8 cellular contexts compared by ENCODE assay signal in the genomic region with DNA sequence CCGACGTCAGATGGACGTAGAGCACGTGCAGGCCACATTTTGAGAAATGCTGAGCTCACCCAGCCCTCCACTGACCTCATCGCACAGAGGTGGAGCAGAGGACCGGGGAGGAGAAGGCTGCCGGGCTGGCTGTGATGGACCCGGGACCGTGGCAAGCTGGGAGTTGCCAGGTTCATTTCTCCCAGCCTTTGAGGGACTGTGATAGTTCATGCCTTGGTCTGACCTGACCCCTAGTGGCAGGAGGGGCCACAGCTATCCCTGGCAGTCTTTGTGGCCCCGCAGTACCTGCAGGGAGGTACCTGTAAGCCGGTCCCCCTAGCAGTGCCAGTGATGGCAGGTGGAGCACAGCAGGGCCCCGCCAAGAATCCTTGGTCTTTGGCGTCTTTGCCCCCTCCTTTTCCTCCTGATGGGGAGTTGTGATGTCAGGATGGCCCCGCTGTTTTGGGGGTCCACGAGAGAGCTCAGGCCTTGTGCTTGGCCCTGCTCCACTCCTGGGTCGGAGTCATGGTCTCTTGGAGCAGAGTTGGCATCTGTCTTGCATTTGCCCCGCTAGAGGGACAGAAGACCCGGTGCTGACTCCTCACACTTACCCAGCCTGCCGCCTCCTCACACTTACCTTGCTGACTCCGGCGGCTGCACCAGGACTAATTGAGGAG. TPM values are rescaled to one million over a fixed set of nuclear protein-coding genes. Genes with fewer than 3 reads are reported as not detected.
DNase-seq lines count a peak whose midpoint lies in the region; ATAC-seq and TF ChIP-seq lines count a peak whose summit lies in the region.

No MANE protein-coding gene starts in this region.

- no peak overlapping the region for H3K4me2 ChIP-seq in trophoblast cell (ENCODE audit: low read length)

- H4K8ac ChIP-seq in trophoblast cell (ENCODE audit: low read depth, low read length): no peak overlapping the region

- TF ChIP-seq CTCF in HFFc6 (IDR thresholded peaks at IDR 0.05): peak; percentile 80
- TF ChIP-seq CTCF in vagina (IDR thresholded peaks at IDR 0.05): peak; percentile 62 to 83 (median 79)

- no peak overlapping the region for H3K4me3 ChIP-seq in CD4-positive, alpha-beta memory T cell (ENCODE audit: low read length in 2 of 2)
- H3K4me3 ChIP-seq in trophoblast cell (ENCODE audit: low read depth, low read length): no peak overlapping the region
- no peak overlapping the region for H3K4me3 ChIP-seq in vagina

- intact Hi-C loops in CD4-positive, alpha-beta memory T cell (cut with micrococcal nuclease): loop anchor here (1.0 kb wide), 3 partner anchors 165 to 227 kb away; no protein-coding TSS in a partner anchor
- intact Hi-C loops in vagina (cut with DNase I): loop anchor here (1.0 to 5.0 kb wide), 2 partner anchors 166 to 185 kb away; no protein-coding TSS in a partner anchor

- no peak overlapping the region for H3K4me3 Mint-ChIP-seq in CD4-positive, alpha-beta memory T cell
- H3K4me3 Mint-ChIP-seq in HFFc6: no peak overlapping the region

- no peak for ATAC-seq in GM21390 (IDR thresholded peaks at IDR 0.05; ENCODE audit: unreplicated experiment)

- peak overlapping the region in 3 of 7 donors; percentile 10 to 29 (median 29) for H3K27ac Mint-ChIP-seq in CD4-positive, alpha-beta memory T cell
- H3K27ac Mint-ChIP-seq in HFFc6: no peak overlapping the region

- H3K18ac ChIP-seq in trophoblast cell (ENCODE audit: low read length): no peak overlapping the region

- no CpG with 5 or more reads among the region's 21 CpGs for WGBS in trophoblast cell (ENCODE audit: extremely low coverage, insufficient coverage, insufficient read length)

- no peaks in the 10 kb centered on the region for H3K79me1 ChIP-seq in trophoblast cell (ENCODE audit: low read length)

- no peak overlapping the region for H3K23ac ChIP-seq in trophoblast cell (ENCODE audit: low read length)

- no peak overlapping the region for H2BK5ac ChIP-seq in trophoblast cell (ENCODE audit: low read depth, low read length, poor library complexity)

- H3K4ac ChIP-seq in trophoblast cell (ENCODE audit: low read depth, low read length): no peak overlapping the region

- no peaks in the 10 kb centered on the region for H3K4me1 Mint-ChIP-seq in CD4-positive, alpha-beta memory T cell
- H3K4me1 Mint-ChIP-seq in HFFc6 (ENCODE audit: low read depth): peaks cover 7% of the 10 kb centered on the region; the same call in 1 of the 2 replicates

- no peak overlapping the region for H2AK5ac ChIP-seq in trophoblast cell (ENCODE audit: low read length)

- H3K14ac ChIP-seq in trophoblast cell (ENCODE audit: low read length): no peak overlapping the region

- no peak overlapping the region for H2BK120ac ChIP-seq in trophoblast cell (ENCODE audit: insufficient read depth, low read length, poor library complexity)

- H3K4me1 ChIP-seq in CD4-positive, alpha-beta memory T cell (ENCODE audit: insufficient read depth, low read length): no peaks in the 10 kb centered on the region
- H3K4me1 ChIP-seq in trophoblast cell (ENCODE audit: control insufficient read depth in 1 of 2, insufficient read depth in 2 of 2, low read length in 2 of 2): peaks cover 4 to 6% of the 10 kb centered on the region in 2 experiments
- no peaks in the 10 kb centered on the region for H3K4me1 ChIP-seq in vagina

- H3K27ac ChIP-seq in CD4-positive, alpha-beta memory T cell (ENCODE audit: low read depth, low read length): no peak overlapping the region
- H3K27ac ChIP-seq in trophoblast cell (ENCODE audit: low read depth, low read length): no peak overlapping the region
- no peak overlapping the region for H3K27ac ChIP-seq in vagina

- peaks cover 52% of the 10 kb centered on the region for H3K36me3 ChIP-seq in CD4-positive, alpha-beta memory T cell (ENCODE audit: insufficient read depth, low read length)
- H3K36me3 ChIP-seq in trophoblast cell (ENCODE audit: control insufficient read depth in 1 of 2, insufficient read depth in 2 of 2, low read length in 2 of 2) (peaks cover 6 to 16% of the 10 kb centered on the region in 2 experiments), vagina (no peaks in the 10 kb centered on the region)

- H4K12ac ChIP-seq in trophoblast cell (ENCODE audit: low read depth, low read length): no peak overlapping the region

- H3K36me3 Mint-ChIP-seq in CD4-positive, alpha-beta memory T cell: peaks cover 40 to 54% of the 10 kb centered on the region in 2 donors
- peaks cover 2% of the 10 kb centered on the region; the same call in 1 of the 2 replicates for H3K36me3 Mint-ChIP-seq in HFFc6 (ENCODE audit: low read depth)

- no peaks in the 10 kb centered on the region for H3K79me2 ChIP-seq in trophoblast cell (ENCODE audit: control insufficient read depth, insufficient read depth, low read length, poor library complexity)

- DNase-seq in CD4-positive, alpha-beta memory T cell: peak in 4 of 5 donors; percentile 24 to 36 (median 30)
- DNase-seq in HFFc6 (peak; percentile 7), RPMI7951 (ENCODE audit: low read depth) (peak; percentile 50), glomerular visceral epithelial cell (ENCODE audit: extremely low spot score) (peak; percentile 62), trophoblast cell (peak; percentile 64 to 81), vagina (ENCODE audit: extremely low spot score in 2 of 2) (no peak)
- DNase-seq in activated effector memory CD4-positive, alpha-beta T cell treated with anti-CD3 and anti-CD28 coated beads, Interleukin-2, amount 50 U/mL, for 16 hours: peak; percentile 78

- no peak overlapping the region for H4K91ac ChIP-seq in trophoblast cell (ENCODE audit: low read depth, low read length)

- no peak overlapping the region for H3K9ac ChIP-seq in trophoblast cell (ENCODE audit: low read length)

- H2AFZ ChIP-seq in trophoblast cell (ENCODE audit: insufficient read depth, low read length, poor library complexity): no peak overlapping the region

- no peak overlapping the region for H2BK12ac ChIP-seq in trophoblast cell (ENCODE audit: low read length)

- CTCF ChIA-PET in CD4-positive, alpha-beta memory T cell (lab: Charles Lee; ENCODE audit: partially characterized antibody): interaction anchor here (0.7 to 5.8 kb wide), 10 partner anchors 9 to 225 kb away, joined by 3 to 65 read pairs (median 6); no protein-coding TSS in a partner anchor

- H3K9me3 Mint-ChIP-seq in CD4-positive, alpha-beta memory T cell: no peaks in the 10 kb centered on the region
- H3K9me3 Mint-ChIP-seq in HFFc6: no peaks in the 10 kb centered on the region; the same call in 1 of the 2 replicates

- H3K27me3 ChIP-seq in CD4-positive, alpha-beta memory T cell (ENCODE audit: insufficient read depth, low read length): no peaks in the 10 kb centered on the region
- no peaks in the 10 kb centered on the region for H3K27me3 ChIP-seq in trophoblast cell (ENCODE audit: insufficient read depth, low read length)
- H3K27me3 ChIP-seq in vagina: no peaks in the 10 kb centered on the region

- no peak for TF ChIP-seq POLR2A in vagina (IDR thresholded peaks at IDR 0.05)

- H3K9me3 ChIP-seq in CD4-positive, alpha-beta memory T cell (ENCODE audit: control insufficient read depth in 1 of 2, low read length in 2 of 2): no peaks in the 10 kb centered on the region
- H3K9me3 ChIP-seq in trophoblast cell (ENCODE audit: insufficient read depth, low read depth, low read length): no peaks in the 10 kb centered on the region
- no peaks in the 10 kb centered on the region for H3K9me3 ChIP-seq in vagina

- POLR2A ChIA-PET in CD4-positive, alpha-beta memory T cell (lab: Charles Lee; ENCODE audit: partially characterized antibody): interaction anchor here (0.8 to 1.5 kb wide), 3 partner anchors 165 to 226 kb away, joined by 3 to 7 read pairs (median 3); no protein-coding TSS in a partner anchor

- H3K27me3 Mint-ChIP-seq in CD4-positive, alpha-beta memory T cell: no peaks in the 10 kb centered on the region
- no peaks in the 10 kb centered on the region; the same call in none of the 2 replicates for H3K27me3 Mint-ChIP-seq in HFFc6 (ENCODE audit: insufficient read depth)

RNA-seq across cellular contexts. Expression of gene OR1D5, which starts 50.4 kb away (rescaled TPM):
- not detected for total RNA-seq in CD4-positive, alpha-beta memory T cell
- not detected for polyA plus RNA-seq in CD4-positive, alpha-beta memory T cell
- not detected for total RNA-seq in HFFc6 (2021; fragmentation: NEBNext Ultra II Directional; extraction: Animal tissue kit (Norgen Biotek cat#: 25700))
- total RNA-seq in RPMI7951 (2014; rRNA removed; shearing (Covaris generic)): not detected in 2 replicates
- polyA plus RNA-seq in trophoblast cell (2013): not detected in 2 replicates
- not detected for total RNA-seq in vagina

Comparison
In these comparisons a context has a peak if more than half of its experiments do, and no peak if none do; other contexts are left out.
1. DNase-seq: peak in CD4-positive, alpha-beta memory T cell (4 of 5), HFFc6 (single experiment), RPMI7951 (single experiment), activated effector memory CD4-positive, alpha-beta T cell treated with anti-CD3 and anti-CD28 coated beads, Interleukin-2, amount 50 U/mL, for 16 hours (single experiment), glomerular visceral epithelial cell (single experiment) and trophoblast cell (2 of 2); none in vagina (0 of 2).